Comparison of ENCODE assay signal across 22 cellular contexts in the genomic region with DNA sequence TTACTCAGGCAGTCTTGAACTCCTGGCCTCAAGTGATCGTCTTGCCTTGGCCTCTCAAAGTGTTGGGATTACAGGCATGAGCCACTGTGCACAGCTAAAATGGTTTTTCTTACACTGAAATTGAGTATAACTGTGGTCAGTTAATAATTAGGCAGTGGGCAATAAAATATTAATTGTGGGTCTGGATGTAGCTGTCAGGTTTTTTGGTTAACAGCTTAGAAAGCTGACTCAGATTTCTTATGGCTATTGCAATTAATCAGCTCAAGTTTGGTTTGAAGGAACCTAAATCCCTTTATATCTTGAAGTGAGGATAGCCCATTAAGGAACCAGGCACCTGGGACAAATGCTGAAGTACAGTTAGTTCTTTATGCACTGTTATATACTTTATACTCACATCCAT.
"Had no signal": no experiment of that assay in that cellular context is flagged by ENCODE, and none has a peak within 500 bp of the region (broad histone marks: within the 10 kb centered on the region; RNA-seq: fewer than 3 reads in every experiment).

No MANE protein-coding gene starts in this region.

- H3K4me3 ChIP-seq: coronary artery, esophagus muscularis mucosa, lower lobe of right lung, transverse colon had no signal

- ATAC-seq: activated naive CD4-positive, alpha-beta T cell treated with anti-CD3 and anti-CD28 coated beads, Interleukin-2, amount 50 U/mL, for 72 hours; left cardiac atrium; lower lobe of right lung; right cardiac atrium; T-cell had no signal

- H3K27ac Mint-ChIP-seq: mesothelial cell of epicardium had no signal

- H3K27me3 ChIP-seq: esophagus muscularis mucosa, neutrophil, transverse colon had no signal

- DNase-seq: activated CD4-positive, alpha-beta T cell treated with anti-CD3 and anti-CD28 coated beads for 1 hour; activated CD4-positive, alpha-beta T cell treated with anti-CD3 and anti-CD28 coated beads, Interleukin-2, amount 50 U/mL, for 4 hours; activated effector memory CD4-positive, alpha-beta T cell treated with Interleukin-2 at 50 U/mL for 16 hours; amygdala; central memory CD4-positive, alpha-beta T cell; hypothalamus; left cardiac atrium; lower lobe of right lung; posterior cingulate gyrus; right cardiac atrium; stimulated activated CD4-positive, alpha-beta T cell treated with anti-CD3 and anti-CD28 coated beads, Interleukin-4, amount 100 ng/mL, for 4 hours; stimulated activated CD8-positive, alpha-beta memory T cell treated with anti-CD3 and anti-CD28 coated beads, Interleukin-4, amount 100 ng/mL, for 48 hours; stimulated activated naive CD4-positive, alpha-beta T cell treated with Interleukin-2 at 50 U/mL for 16 hours; T-cell; T1000; transverse colon had no signal

- H3K9me3 Mint-ChIP-seq: activated naive CD4-positive, alpha-beta T cell treated with anti-CD3 and anti-CD28 coated beads, Interleukin-2, amount 50 U/mL, for 72 hours; brain; mesothelial cell of epicardium; T-cell had no signal

- H3K27me3 Mint-ChIP-seq: T-cell had no signal

- H3K9me3 ChIP-seq: esophagus muscularis mucosa, lower lobe of right lung, neutrophil, transverse colon had no signal

- H3K4me3 Mint-ChIP-seq: mesothelial cell of epicardium, T-cell had no signal

- H3K27ac ChIP-seq: coronary artery, esophagus muscularis mucosa, lower lobe of right lung, neutrophil, transverse colon had no signal
